21 cellular contexts compared by ENCODE assay signal in the genomic region with DNA sequence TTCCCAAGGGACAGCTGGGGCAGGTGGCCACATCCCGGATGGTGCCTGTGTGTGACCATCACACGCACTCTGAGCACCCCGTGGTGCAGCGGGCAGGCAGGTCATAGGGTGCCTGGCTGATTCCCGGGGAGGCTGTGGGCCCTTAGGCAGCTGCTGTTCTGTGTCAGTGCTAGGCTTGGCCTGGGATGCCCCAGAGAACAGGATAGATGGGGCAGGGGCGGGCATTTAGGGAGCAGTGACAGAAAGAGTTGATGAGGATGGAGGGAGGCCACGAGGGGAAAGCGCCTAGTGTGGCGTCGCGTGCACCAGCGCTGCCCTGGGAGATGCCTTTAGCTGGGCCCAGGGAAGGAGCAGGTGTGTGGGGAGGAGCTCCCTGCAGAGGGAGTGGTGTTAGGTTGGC. TPM values are rescaled to one million over a fixed set of nuclear protein-coding genes. Genes with fewer than 3 reads are reported as not detected.
"Had no signal": no experiment of that assay in that cellular context is flagged by ENCODE, and none has a peak within 500 bp of the region (broad histone marks: within the 10 kb centered on the region; RNA-seq: fewer than 3 reads in every experiment).

No MANE protein-coding gene starts in this region.

RNA-seq across cellular contexts. Expression of gene PSG8, which starts 1.4 kb away (rescaled TPM):
- total RNA-seq: activated naive CD4-positive, alpha-beta T cell treated with anti-CD3 and anti-CD28 coated beads for 36 hours; activated naive CD4-positive, alpha-beta T cell treated with anti-CD3 and anti-CD28 coated beads, Interleukin-2, amount 50 U/mL, for 72 hours; activated naive CD8-positive, alpha-beta T cell treated with anti-CD3 and anti-CD28 coated beads for 36 hours; activated naive CD8-positive, alpha-beta T cell treated with anti-CD3 and anti-CD28 coated beads, Interleukin-2, amount 10 ng/mL, durations not matched to agents 7 days and 5 days; activated T-cell treated with anti-CD3 and anti-CD28 coated beads, Interleukin-2, amount 50 U/mL, for 4 hours; activated T-cell treated with anti-CD3 and anti-CD28 coated beads, Interleukin-2, amount 50 U/mL, for 72 hours; activated T-helper 1 cell treated with anti-CD3 and anti-CD28 coated beads, Interleukin-12 subunit alpha, Interleukin-12 subunit beta, Interleukin-2, Interleukin-4 antibody, amounts not matched to agents 30 ng/mL and 10 ng/mL and 1 ng/mL, durations not matched to agents 14 hours and 24 hours and 36 hours; activated T-helper 17 cell treated with anti-CD3 and anti-CD28 coated beads, Interleukin-2, amount 50 U/mL, for 72 hours; activated T-helper 2 cell treated with anti-CD3 and anti-CD28 coated beads, Interferon-gamma antibody, Interleukin-2, Interleukin-4, amounts not matched to agents 10 μg/mL and 5 μg/mL and 100 μg/mL, durations not matched to agents 14 hours and 24 hours and 36 hours; adrenal gland; aorta; ascending aorta; astrocyte; body of pancreas; breast epithelium; bronchial epithelial cell; cardiac muscle cell; cardiac septum; cerebellum; chondrocyte had no signal
- polyA plus RNA-seq: adipose tissue, adrenal gland, aorta, cardiac muscle cell had no signal

RNA-seq across cellular contexts. Expression of gene PSG3, which starts 26.6 kb away (rescaled TPM):
- total RNA-seq: activated naive CD4-positive, alpha-beta T cell treated with anti-CD3 and anti-CD28 coated beads for 36 hours; activated naive CD8-positive, alpha-beta T cell treated with anti-CD3 and anti-CD28 coated beads for 36 hours; activated naive CD8-positive, alpha-beta T cell treated with anti-CD3 and anti-CD28 coated beads, Interleukin-2, amount 10 ng/mL, durations not matched to agents 7 days and 5 days; activated T-cell treated with anti-CD3 and anti-CD28 coated beads, Interleukin-2, amount 50 U/mL, for 4 hours; activated T-cell treated with anti-CD3 and anti-CD28 coated beads, Interleukin-2, amount 50 U/mL, for 72 hours; activated T-helper 1 cell treated with anti-CD3 and anti-CD28 coated beads, Interleukin-12 subunit alpha, Interleukin-12 subunit beta, Interleukin-2, Interleukin-4 antibody, amounts not matched to agents 30 ng/mL and 10 ng/mL and 1 ng/mL, durations not matched to agents 14 hours and 24 hours and 36 hours; activated T-helper 2 cell treated with anti-CD3 and anti-CD28 coated beads, Interferon-gamma antibody, Interleukin-2, Interleukin-4, amounts not matched to agents 10 μg/mL and 5 μg/mL and 100 μg/mL, durations not matched to agents 14 hours and 24 hours and 36 hours; adrenal gland; aorta; ascending aorta; body of pancreas; breast epithelium; bronchial epithelial cell; cardiac muscle cell; cardiac septum; chondrocyte had no signal
- polyA plus RNA-seq: adipose tissue, adrenal gland, aorta, cardiac muscle cell had no signal
